Comparison of ENCODE assay signal across 8 cellular contexts in the genomic region with DNA sequence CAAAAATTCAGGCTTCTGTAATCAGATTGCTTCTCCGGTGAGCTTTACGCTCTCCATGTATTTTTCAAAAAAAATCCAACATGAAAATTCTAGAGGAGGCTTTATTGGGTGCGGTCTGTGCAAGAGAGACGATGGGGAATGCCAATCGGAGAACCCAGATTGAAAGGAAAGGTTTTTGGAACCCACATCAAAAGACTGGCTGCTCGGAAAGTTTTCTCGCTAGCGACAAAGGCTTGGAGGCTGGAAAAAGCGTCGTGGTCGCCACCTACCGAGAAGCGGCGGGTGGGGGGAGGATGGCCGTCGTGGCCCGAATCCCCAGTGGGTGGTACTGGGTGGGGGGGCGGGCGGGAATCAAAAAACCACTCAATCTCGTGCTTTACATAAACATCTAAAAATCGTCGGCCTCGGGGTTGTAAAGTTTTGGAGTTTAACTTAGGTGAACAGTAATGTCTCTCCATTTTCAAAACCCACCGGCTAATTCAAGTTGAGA. TPM values are rescaled to one million over a fixed set of nuclear protein-coding genes. Genes with fewer than 3 reads are reported as not detected.
DNase-seq lines count a peak whose midpoint lies in the region; ATAC-seq and TF ChIP-seq lines count a peak whose summit lies in the region.

No MANE protein-coding gene starts in this region.

- peak overlapping the region; percentile 85 for H3K27ac Mint-ChIP-seq in CD8-positive, alpha-beta T cell

- intact Hi-C loops in CD8-positive, alpha-beta T cell (cut with DNase I, micrococcal nuclease) = loop anchor here (2.0 to 10.0 kb wide), 7 partner anchors 204 to 1099 kb away; partner anchors contain the start of genes ABHD11 (in 2 of the 2), EIF4H (in 2 of the 2), GTF2IRD1 (in 2 of the 2) and BCL7B (in 1 of the 2)
- intact Hi-C loops in right cardiac atrium (cut with DNase I) = loop anchor here in 2 of 4 donors (10.0 kb wide), 2 partner anchors 202 to 242 kb away; partner anchors contain the start of gene GTF2IRD1 (in 1 of the 2)

- no peaks in the 10 kb centered on the region for H3K9me3 ChIP-seq in CD8-positive, alpha-beta T cell (ENCODE audit: low read length)
- H3K9me3 ChIP-seq in right cardiac atrium (ENCODE audit: control insufficient read depth, low read length) = no peaks in the 10 kb centered on the region

- CTCF ChIA-PET in CD8-positive, alpha-beta T cell (lab: Charles Lee) = interaction anchor here (0.7 kb wide), 1 partner anchor 31 kb away, joined by 3 read pairs; no protein-coding TSS in a partner anchor

- H3K27ac ChIP-seq in CD8-positive, alpha-beta T cell (ENCODE audit: low read depth, low read length) = peak overlapping the region; percentile 54
- peak overlapping the region; percentile 97 for H3K27ac ChIP-seq in right cardiac atrium (ENCODE audit: low read length)

- peaks cover 33% of the 10 kb centered on the region for H3K4me1 ChIP-seq in CD8-positive, alpha-beta T cell (ENCODE audit: insufficient read depth, low read length)
- peaks cover 20% of the 10 kb centered on the region for H3K4me1 ChIP-seq in right cardiac atrium (ENCODE audit: control insufficient read depth, insufficient read depth, low read length)

- no peak for ATAC-seq in CD8-positive, alpha-beta T cell
- ATAC-seq in right cardiac atrium (peak; percentile 35 to 46), HG02763 (IDR thresholded peaks at IDR 0.05; ENCODE audit: unreplicated experiment) (no peak), HG03469 (IDR thresholded peaks at IDR 0.05; ENCODE audit: unreplicated experiment) (no peak)

- peak overlapping the region; percentile 88 for H3K4me3 Mint-ChIP-seq in CD8-positive, alpha-beta T cell

- no peaks in the 10 kb centered on the region for H3K27me3 ChIP-seq in CD8-positive, alpha-beta T cell (ENCODE audit: insufficient read depth, low read length)
- H3K27me3 ChIP-seq in right cardiac atrium (ENCODE audit: control insufficient read depth, insufficient read depth) = no peaks in the 10 kb centered on the region

- POLR2A ChIA-PET in CD8-positive, alpha-beta T cell (lab: Charles Lee) = interaction anchor here (0.8 kb wide), 1 partner anchor 218 kb away, joined by 3 read pairs; no protein-coding TSS in a partner anchor

- peaks cover 9% of the 10 kb centered on the region for H3K36me3 Mint-ChIP-seq in CD8-positive, alpha-beta T cell

- no peaks in the 10 kb centered on the region for H3K9me3 Mint-ChIP-seq in CD8-positive, alpha-beta T cell

- no peaks in the 10 kb centered on the region for H3K36me3 ChIP-seq in CD8-positive, alpha-beta T cell (ENCODE audit: insufficient read depth, low read length)

- peak in 6 of 7 experiments; percentile 33 to 64 (median 56) for DNase-seq in CD8-positive, alpha-beta T cell
- DNase-seq in KBM-7 (peak; percentile 58), SK-N-DZ (ENCODE audit: low spot score) (peak; percentile 52), amniotic stem cell (lab: John Stamatoyannopoulos, UW) (peak; percentile 15), right cardiac atrium (peak; percentile 52 to 85 (median 85)), putamen (ENCODE audit: low spot score) (peak; percentile 64)

- in situ Hi-C loops in KBM-7 (cut with MboI; ENCODE audit: low pct_unique_long_range_greater_than_20kb, low sequenced_read_pairs) = no loop called here

- peak overlapping the region; percentile 88 for H3K4me3 ChIP-seq in CD8-positive, alpha-beta T cell (ENCODE audit: low read depth, low read length)
- H3K4me3 ChIP-seq in right cardiac atrium (ENCODE audit: low read length) = peak overlapping the region; percentile 78

- under 1% methylated on average over 24 of the region's 24 CpGs for WGBS in right cardiac atrium

- peaks cover 43% of the 10 kb centered on the region for H3K4me1 Mint-ChIP-seq in CD8-positive, alpha-beta T cell (ENCODE audit: low read depth)

- TF ChIP-seq CTCF in CD8-positive, alpha-beta T cell (IDR thresholded peaks at IDR 0.05) = no peak

- H3K27me3 Mint-ChIP-seq in CD8-positive, alpha-beta T cell (ENCODE audit: low read depth) = no peaks in the 10 kb centered on the region

RNA-seq across cellular contexts. Expression of gene GTF2I, which starts 1.1 kb away (rescaled TPM):
- total RNA-seq in CD8-positive, alpha-beta T cell = 100 to 1,000 TPM; 106 to 108 TPM
- 158 and 197 TPM in 2 replicates for polyA plus RNA-seq in SK-N-DZ (2014; cell fraction: cytosol; rRNA removed)
- polyA plus RNA-seq in SK-N-DZ (2014; cell fraction: nucleus; rRNA removed) = 283 and 386 TPM in 2 replicates
- total RNA-seq in right cardiac atrium = 100 to 1,000 TPM; 137 to 162 (median 142) TPM
- polyA plus RNA-seq in right cardiac atrium = 34.9 TPM

Comparison
In these comparisons a context has a peak if more than half of its experiments do, and no peak if none do; other contexts are left out.
1. ATAC-seq: peak in right cardiac atrium (2 of 2); none in CD8-positive, alpha-beta T cell (single experiment), HG02763 (single experiment) and HG03469 (single experiment).
2. DNase-seq: peak in every context shown above with its lines; median percentile 85 in right cardiac atrium; 64 in putamen; 58 in KBM-7; 56 in CD8-positive, alpha-beta T cell; 52 in SK-N-DZ; 15 in amniotic stem cell.